ENCODE assay signal across 9 cellular contexts in genomic region chr19:12333162-12334159, GRCh38. TPM values are rescaled to one million over a fixed set of nuclear protein-coding genes. Genes with fewer than 3 reads are reported as not detected.
DNase-seq lines count a peak whose midpoint lies in the region; ATAC-seq and TF ChIP-seq lines count a peak whose summit lies in the region.
"Had no signal": no experiment of that assay in that cellular context is flagged by ENCODE, and none has a peak within 500 bp of the region (broad histone marks: within the 10 kb centered on the region; RNA-seq: fewer than 3 reads in every experiment).

ZNF563 (minus strand) TSS chr19:12333633; CDS start chr19:12333482, 151 bp downstream.

- ATAC-seq in GM19035 (IDR thresholded peaks at IDR 0.05; ENCODE audit: unreplicated experiment): peak; percentile 87
- ATAC-seq in HG03342 (IDR thresholded peaks at IDR 0.05; ENCODE audit: unreplicated experiment): peak; percentile 92
- peak; percentile 99 to 100 for ATAC-seq in lower lobe of right lung

- DNase-seq in Ammon's horn (ENCODE audit: low spot score) (peak; percentile 99), NCI-H526 treated with DMSO at 0.1 percent for 48 hours (lab: John Stamatoyannopoulos, UW) (peak; percentile 87), lower lobe of right lung (peak; percentile 98)
- DNase-seq in activated CD8-positive, alpha-beta memory T cell treated with anti-CD3 and anti-CD28 coated beads for 1 hour (ENCODE audit: extremely low read depth in 1 of 2, low read depth in 1 of 2): peak; percentile 91 to 95
- peak; percentile 93 for DNase-seq in effector CD4-positive, alpha-beta T cell
- peak; percentile 98 for DNase-seq in stimulated activated CD4-positive, alpha-beta T cell treated with anti-CD3 and anti-CD28 coated beads, Interleukin-4, amount 100 ng/mL, for 48 hours (ENCODE audit: low read depth in 2 of 2)

- H3K27ac ChIP-seq in lower lobe of right lung: peak within 1 kb of the TSS; percentile 95

- H3K9me3 ChIP-seq in lower lobe of right lung: no peaks in the 10 kb centered on the region

- intact Hi-C loops in lower lobe of right lung (cut with DNase I): no loop called here

- peaks cover 16% of the 10 kb centered on the region for H3K4me1 ChIP-seq in lower lobe of right lung

- H3K27me3 ChIP-seq in lower lobe of right lung (ENCODE audit: low read depth): no peaks in the 10 kb centered on the region

- H3K4me3 ChIP-seq in lower lobe of right lung: peak within 1 kb of the TSS; percentile 79

- no peak for TF ChIP-seq CTCF in lower lobe of right lung (IDR thresholded peaks at IDR 0.05)

- no peaks in the 10 kb centered on the region for H3K36me3 ChIP-seq in lower lobe of right lung

RNA-seq across cellular contexts. Expression of gene ZNF563, which starts in this region (rescaled TPM):
- total RNA-seq in lower lobe of right lung: 2.3 TPM
- total RNA-seq: NCI-H460 had no signal

Comparison
In these comparisons a context has a peak if more than half of its experiments do, and no peak if none do; other contexts are left out.
1. Peak in every context shown above with its lines: DNase-seq, ATAC-seq, H3K4me3 ChIP-seq and H3K27ac ChIP-seq.